Comparison of ENCODE assay signal across 34 cellular contexts in genomic region chr1:30345525-30346145, GRCh38.
DNase-seq lines count a peak whose midpoint lies in the region; ATAC-seq, FAIRE-seq and TF ChIP-seq lines count a peak whose summit lies in the region.
"Had no signal": no experiment of that assay in that cellular context is flagged by ENCODE, and none has a peak within 500 bp of the region (broad histone marks: within the 10 kb centered on the region; RNA-seq: fewer than 3 reads in every experiment).

No MANE protein-coding gene starts in this region.

- no peak for ATAC-seq in GM21576 (IDR thresholded peaks at IDR 0.05; ENCODE audit: unreplicated experiment)
- ATAC-seq: A549; gastrocnemius medialis; GM12878; left cardiac atrium; naive thymus-derived CD8-positive, alpha-beta T cell; PC-3; sciatic nerve; stimulated activated naive CD8-positive, alpha-beta T cell treated with anti-CD3 and anti-CD28 coated beads, Interleukin-15, amount 100 ng/mL, for 72 hours had no signal

- H3K27ac ChIP-seq in SJCRH30 = peak overlapping the region; percentile 90
- H3K27ac ChIP-seq in esophagus squamous epithelium = no peak overlapping the region
- H3K27ac ChIP-seq: A549, brain microvascular endothelial cell, gastrocnemius medialis, prostate gland, thoracic aorta had no signal

- 22 to 34% methylated on average over 3 of the region's 3 CpGs for WGBS in esophagus squamous epithelium, 2 donors

- TF ChIP-seq POLR2A in GM12892 (IDR thresholded peaks at IDR 0.05; ENCODE audit: low read depth, low read length) (no peak), esophagus squamous epithelium (IDR thresholded peaks at IDR 0.05) (no peak)

- intact Hi-C loops in esophagus squamous epithelium (cut with DNase I) = no loop called here

- H3K36me3 ChIP-seq in SJCRH30 (no peaks in the 10 kb centered on the region), esophagus squamous epithelium (no peaks in the 10 kb centered on the region)
- H3K36me3 ChIP-seq: brain microvascular endothelial cell, gastrocnemius medialis, prostate gland, thoracic aorta had no signal

- H3K27me3 ChIP-seq in SJCRH30 (no peaks in the 10 kb centered on the region), esophagus squamous epithelium (peaks cover 0 to 71% (median 4%) of the 10 kb centered on the region in 4 donors)
- H3K27me3 ChIP-seq: brain microvascular endothelial cell had no signal

- peaks cover 12% of the 10 kb centered on the region for H3K9me3 ChIP-seq in SJCRH30 (replicated peaks)
- peaks cover 0 to 4% (median 0%) of the 10 kb centered on the region in 3 donors for H3K9me3 ChIP-seq in esophagus squamous epithelium
- H3K9me3 ChIP-seq: gastrocnemius medialis, prostate gland had no signal

- H3K4me1 ChIP-seq in SJCRH30 = peaks cover 15% of the 10 kb centered on the region
- no peaks in the 10 kb centered on the region for H3K4me1 ChIP-seq in esophagus squamous epithelium
- H3K4me1 ChIP-seq: gastrocnemius medialis, prostate gland had no signal

- peak; percentile 20 for DNase-seq in SIG-M5 treated with dmso at 0.1 percent for 504 hours (lab: John Stamatoyannopoulos, UW; ENCODE audit: unreplicated experiment)
- DNase-seq in SIG-M5 (lab: John Stamatoyannopoulos, UW) = no peak
- DNase-seq in NCI-H2029 (lab: John Stamatoyannopoulos, UW) = peak; percentile 42
- peak; percentile 78 to 91 for DNase-seq in SJCRH30
- no peak for DNase-seq in ureter (ENCODE audit: low spot score)
- DNase-seq in GM12892 (ENCODE audit: insufficient read length) = no peak
- no peak for DNase-seq in esophagus squamous epithelium (lab: John Stamatoyannopoulos, UW)
- DNase-seq: activated CD4-positive, alpha-beta memory T cell treated with anti-CD3 and anti-CD28 coated beads, Interleukin-2, amount 10 ng/mL, durations not matched to agents 7 days and 5 days; activated CD4-positive, alpha-beta T cell treated with anti-CD3 and anti-CD28 coated beads for 1 hour; amygdala; brain microvascular endothelial cell; CD4-positive, alpha-beta T cell; cerebellar nuclear complex; gastrocnemius medialis; HCEC 1CT; hippocampal formation; IMR-90; left cardiac atrium; MV-4-11; naive thymus-derived CD8-positive, alpha-beta T cell; NCI-H1930; NCI-H2227 treated with DMSO at 0.1 percent for 48 hours; NK-92 treated with Interleukin-12 subunit alpha and Interleukin-12 subunit beta, amount 100 ng/mL, for 24 hours; PC-3; stimulated activated CD8-positive, alpha-beta memory T cell treated with anti-CD3 and anti-CD28 coated beads, Interleukin-4, amount 100 ng/mL, for 48 hours; stimulated activated naive CD8-positive, alpha-beta T cell treated with anti-CD3 and anti-CD28 coated beads, Interleukin-15, amount 100 ng/mL, for 72 hours had no signal

- no peak for FAIRE-seq in GM12892 (lab: Jason Lieb, UNC)
- FAIRE-seq: A549, GM12878, urothelium cell line had no signal

- no peak for TF ChIP-seq CTCF in esophagus squamous epithelium (IDR thresholded peaks at IDR 0.05)

- peak overlapping the region; percentile 8; the same call in 1 of the 2 replicates for H3K4me3 ChIP-seq in SJCRH30
- H3K4me3 ChIP-seq in esophagus squamous epithelium = no peak overlapping the region
- H3K4me3 ChIP-seq: A549, gastrocnemius medialis, GM12878, lung, prostate gland, thoracic aorta had no signal

Comparison
In these comparisons a context has a peak if more than half of its experiments do, and no peak if none do; other contexts are left out.
1. DNase-seq: peak in SIG-M5 treated with dmso at 0.1 percent for 504 hours (single experiment), NCI-H2029 (single experiment) and SJCRH30 (2 of 2); none in SIG-M5 (single experiment), ureter (single experiment), GM12892 (single experiment) and esophagus squamous epithelium (single experiment).